ENCODE assay signal across 2 cellular contexts in the genomic region with DNA sequence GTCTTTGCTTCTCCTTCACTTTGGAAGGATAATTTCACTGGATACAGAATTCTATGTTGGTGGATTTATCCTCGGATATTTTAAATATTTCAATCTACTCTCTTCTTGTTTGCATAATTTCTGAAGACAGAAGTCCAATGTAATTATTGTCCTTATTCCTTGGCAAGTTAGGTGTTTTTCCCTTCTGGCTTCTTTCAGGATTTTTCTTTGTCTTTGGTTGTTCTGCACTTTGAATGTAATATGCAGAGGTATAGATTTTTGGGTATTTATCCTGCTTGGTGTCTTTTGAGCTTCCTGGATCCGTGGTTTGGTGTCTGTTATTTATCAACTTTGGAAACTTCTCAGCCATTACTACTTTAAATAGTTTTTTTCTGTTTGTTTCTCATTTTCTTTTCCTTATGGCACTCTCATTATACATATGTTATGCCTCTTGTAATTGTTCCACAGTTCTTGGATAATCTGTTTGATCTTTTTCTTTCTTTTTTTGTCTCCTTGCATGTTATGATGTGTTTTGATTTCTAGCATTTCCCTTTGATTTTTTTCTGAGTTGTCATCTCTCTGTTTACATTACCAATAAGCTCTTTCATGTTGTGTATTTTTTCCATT.
TF ChIP-seq lines count a peak whose summit lies in the region.

No MANE protein-coding gene starts in this region.

TF ChIP-seq in HEK293, 187 proteins besides CTCF, POLR2A, EP300 and RAD21 (continued from another document and continues in another):
- TF ChIP-seq, protein P1, sequence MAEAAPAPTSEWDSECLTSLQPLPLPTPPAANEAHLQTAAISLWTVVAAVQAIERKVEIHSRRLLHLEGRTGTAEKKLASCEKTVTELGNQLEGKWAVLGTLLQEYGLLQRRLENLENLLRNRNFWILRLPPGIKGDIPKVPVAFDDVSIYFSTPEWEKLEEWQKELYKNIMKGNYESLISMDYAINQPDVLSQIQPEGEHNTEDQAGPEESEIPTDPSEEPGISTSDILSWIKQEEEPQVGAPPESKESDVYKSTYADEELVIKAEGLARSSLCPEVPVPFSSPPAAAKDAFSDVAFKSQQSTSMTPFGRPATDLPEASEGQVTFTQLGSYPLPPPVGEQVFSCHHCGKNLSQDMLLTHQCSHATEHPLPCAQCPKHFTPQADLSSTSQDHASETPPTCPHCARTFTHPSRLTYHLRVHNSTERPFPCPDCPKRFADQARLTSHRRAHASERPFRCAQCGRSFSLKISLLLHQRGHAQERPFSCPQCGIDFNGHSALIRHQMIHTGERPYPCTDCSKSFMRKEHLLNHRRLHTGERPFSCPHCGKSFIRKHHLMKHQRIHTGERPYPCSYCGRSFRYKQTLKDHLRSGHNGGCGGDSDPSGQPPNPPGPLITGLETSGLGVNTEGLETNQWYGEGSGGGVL (tag by site-specific recombination; IDR thresholded peaks at IDR 0.05) = no peak
- TF ChIP-seq ZNF624 (tag by site-specific recombination; IDR thresholded peaks at IDR 0.05) (no peak), ZNF23 (tag by site-specific recombination; IDR thresholded peaks at IDR 0.05; ENCODE audit: borderline replicate concordance) (no peak), ZNF362 (tag by site-specific recombination; IDR thresholded peaks at IDR 0.05) (no peak), ZNF560 (tag by site-specific recombination; IDR thresholded peaks at IDR 0.05; ENCODE audit: borderline replicate concordance) (no peak), ZBTB1 (tag by site-specific recombination; IDR thresholded peaks at IDR 0.05) (no peak), RBAK (tag by site-specific recombination; IDR thresholded peaks at IDR 0.05) (no peak), MZF1 (tag by site-specific recombination; IDR thresholded peaks at IDR 0.05; ENCODE audit: borderline replicate concordance) (0 out of 2 replicates have a peak, but pooled peaks have one; percentile 40), ZNF112 (tag by site-specific recombination; IDR thresholded peaks at IDR 0.05) (no peak), ZNF404 (tag by site-specific recombination; IDR thresholded peaks at IDR 0.05) (no peak), ZNF654 (tag by site-specific recombination; IDR thresholded peaks at IDR 0.05; ENCODE audit: low read depth) (no peak), ZNF366 (tag by site-specific recombination; conservative IDR thresholded peaks at IDR 0.05) (no peak), ZNF169 (tag by site-specific recombination; IDR thresholded peaks at IDR 0.05) (no peak), GFI1B (tag by site-specific recombination; IDR thresholded peaks at IDR 0.05) (no peak), TRIM28 (IDR thresholded peaks at IDR 0.05; ENCODE audit: borderline replicate concordance, low read length) (peak; percentile 76; the same call in 1 of the 2 replicates), ZNF26 (tag by site-specific recombination; IDR thresholded peaks at IDR 0.05) (no peak), SETDB1 (IDR thresholded peaks at IDR 0.05; ENCODE audit: insufficient read length, low read length) (peak; percentile 94), ZNF292 (tag by site-specific recombination; IDR thresholded peaks at IDR 0.05; ENCODE audit: borderline replicate concordance, low read depth) (no peak), ZNF629 (tag by site-specific recombination; IDR thresholded peaks at IDR 0.05) (no peak)
- TF ChIP-seq, protein P2, sequence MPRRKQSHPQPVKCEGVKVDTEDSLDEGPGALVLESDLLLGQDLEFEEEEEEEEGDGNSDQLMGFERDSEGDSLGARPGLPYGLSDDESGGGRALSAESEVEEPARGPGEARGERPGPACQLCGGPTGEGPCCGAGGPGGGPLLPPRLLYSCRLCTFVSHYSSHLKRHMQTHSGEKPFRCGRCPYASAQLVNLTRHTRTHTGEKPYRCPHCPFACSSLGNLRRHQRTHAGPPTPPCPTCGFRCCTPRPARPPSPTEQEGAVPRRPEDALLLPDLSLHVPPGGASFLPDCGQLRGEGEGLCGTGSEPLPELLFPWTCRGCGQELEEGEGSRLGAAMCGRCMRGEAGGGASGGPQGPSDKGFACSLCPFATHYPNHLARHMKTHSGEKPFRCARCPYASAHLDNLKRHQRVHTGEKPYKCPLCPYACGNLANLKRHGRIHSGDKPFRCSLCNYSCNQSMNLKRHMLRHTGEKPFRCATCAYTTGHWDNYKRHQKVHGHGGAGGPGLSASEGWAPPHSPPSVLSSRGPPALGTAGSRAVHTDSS (tag by site-specific recombination; IDR thresholded peaks at IDR 0.05) = no peak
- TF ChIP-seq, protein P3, sequence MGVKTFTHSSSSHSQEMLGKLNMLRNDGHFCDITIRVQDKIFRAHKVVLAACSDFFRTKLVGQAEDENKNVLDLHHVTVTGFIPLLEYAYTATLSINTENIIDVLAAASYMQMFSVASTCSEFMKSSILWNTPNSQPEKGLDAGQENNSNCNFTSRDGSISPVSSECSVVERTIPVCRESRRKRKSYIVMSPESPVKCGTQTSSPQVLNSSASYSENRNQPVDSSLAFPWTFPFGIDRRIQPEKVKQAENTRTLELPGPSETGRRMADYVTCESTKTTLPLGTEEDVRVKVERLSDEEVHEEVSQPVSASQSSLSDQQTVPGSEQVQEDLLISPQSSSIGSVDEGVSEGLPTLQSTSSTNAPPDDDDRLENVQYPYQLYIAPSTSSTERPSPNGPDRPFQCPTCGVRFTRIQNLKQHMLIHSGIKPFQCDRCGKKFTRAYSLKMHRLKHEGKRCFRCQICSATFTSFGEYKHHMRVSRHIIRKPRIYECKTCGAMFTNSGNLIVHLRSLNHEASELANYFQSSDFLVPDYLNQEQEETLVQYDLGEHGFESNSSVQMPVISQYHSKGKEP (tag by site-specific recombination; IDR thresholded peaks at IDR 0.05) = no peak

TF ChIP-seq in K562, 482 proteins besides CTCF, POLR2A, EP300 and RAD21 (continued from another document):
- TF ChIP-seq, protein P4, sequence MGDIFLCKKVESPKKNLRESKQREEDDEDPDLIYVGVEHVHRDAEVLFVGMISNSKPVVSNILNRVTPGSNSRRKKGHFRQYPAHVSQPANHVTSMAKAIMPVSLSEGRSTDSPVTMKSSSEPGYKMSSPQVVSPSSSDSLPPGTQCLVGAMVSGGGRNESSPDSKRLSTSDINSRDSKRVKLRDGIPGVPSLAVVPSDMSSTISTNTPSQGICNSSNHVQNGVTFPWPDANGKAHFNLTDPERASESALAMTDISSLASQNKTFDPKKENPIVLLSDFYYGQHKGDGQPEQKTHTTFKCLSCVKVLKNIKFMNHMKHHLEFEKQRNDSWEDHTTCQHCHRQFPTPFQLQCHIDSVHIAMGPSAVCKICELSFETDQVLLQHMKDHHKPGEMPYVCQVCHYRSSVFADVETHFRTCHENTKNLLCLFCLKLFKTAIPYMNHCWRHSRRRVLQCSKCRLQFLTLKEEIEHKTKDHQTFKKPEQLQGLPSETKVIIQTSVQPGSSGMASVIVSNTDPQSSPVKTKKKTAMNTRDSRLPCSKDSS (IDR thresholded peaks at IDR 0.05; ENCODE audit: low read depth, partially characterized antibody) = peak; percentile 50
- no peak for TF ChIP-seq NUFIP1 (IDR thresholded peaks at IDR 0.05; ENCODE audit: partially characterized antibody)
- no peak for TF ChIP-seq MAFK (IDR thresholded peaks at IDR 0.05; ENCODE audit: low read length)
- TF ChIP-seq, protein P5, sequence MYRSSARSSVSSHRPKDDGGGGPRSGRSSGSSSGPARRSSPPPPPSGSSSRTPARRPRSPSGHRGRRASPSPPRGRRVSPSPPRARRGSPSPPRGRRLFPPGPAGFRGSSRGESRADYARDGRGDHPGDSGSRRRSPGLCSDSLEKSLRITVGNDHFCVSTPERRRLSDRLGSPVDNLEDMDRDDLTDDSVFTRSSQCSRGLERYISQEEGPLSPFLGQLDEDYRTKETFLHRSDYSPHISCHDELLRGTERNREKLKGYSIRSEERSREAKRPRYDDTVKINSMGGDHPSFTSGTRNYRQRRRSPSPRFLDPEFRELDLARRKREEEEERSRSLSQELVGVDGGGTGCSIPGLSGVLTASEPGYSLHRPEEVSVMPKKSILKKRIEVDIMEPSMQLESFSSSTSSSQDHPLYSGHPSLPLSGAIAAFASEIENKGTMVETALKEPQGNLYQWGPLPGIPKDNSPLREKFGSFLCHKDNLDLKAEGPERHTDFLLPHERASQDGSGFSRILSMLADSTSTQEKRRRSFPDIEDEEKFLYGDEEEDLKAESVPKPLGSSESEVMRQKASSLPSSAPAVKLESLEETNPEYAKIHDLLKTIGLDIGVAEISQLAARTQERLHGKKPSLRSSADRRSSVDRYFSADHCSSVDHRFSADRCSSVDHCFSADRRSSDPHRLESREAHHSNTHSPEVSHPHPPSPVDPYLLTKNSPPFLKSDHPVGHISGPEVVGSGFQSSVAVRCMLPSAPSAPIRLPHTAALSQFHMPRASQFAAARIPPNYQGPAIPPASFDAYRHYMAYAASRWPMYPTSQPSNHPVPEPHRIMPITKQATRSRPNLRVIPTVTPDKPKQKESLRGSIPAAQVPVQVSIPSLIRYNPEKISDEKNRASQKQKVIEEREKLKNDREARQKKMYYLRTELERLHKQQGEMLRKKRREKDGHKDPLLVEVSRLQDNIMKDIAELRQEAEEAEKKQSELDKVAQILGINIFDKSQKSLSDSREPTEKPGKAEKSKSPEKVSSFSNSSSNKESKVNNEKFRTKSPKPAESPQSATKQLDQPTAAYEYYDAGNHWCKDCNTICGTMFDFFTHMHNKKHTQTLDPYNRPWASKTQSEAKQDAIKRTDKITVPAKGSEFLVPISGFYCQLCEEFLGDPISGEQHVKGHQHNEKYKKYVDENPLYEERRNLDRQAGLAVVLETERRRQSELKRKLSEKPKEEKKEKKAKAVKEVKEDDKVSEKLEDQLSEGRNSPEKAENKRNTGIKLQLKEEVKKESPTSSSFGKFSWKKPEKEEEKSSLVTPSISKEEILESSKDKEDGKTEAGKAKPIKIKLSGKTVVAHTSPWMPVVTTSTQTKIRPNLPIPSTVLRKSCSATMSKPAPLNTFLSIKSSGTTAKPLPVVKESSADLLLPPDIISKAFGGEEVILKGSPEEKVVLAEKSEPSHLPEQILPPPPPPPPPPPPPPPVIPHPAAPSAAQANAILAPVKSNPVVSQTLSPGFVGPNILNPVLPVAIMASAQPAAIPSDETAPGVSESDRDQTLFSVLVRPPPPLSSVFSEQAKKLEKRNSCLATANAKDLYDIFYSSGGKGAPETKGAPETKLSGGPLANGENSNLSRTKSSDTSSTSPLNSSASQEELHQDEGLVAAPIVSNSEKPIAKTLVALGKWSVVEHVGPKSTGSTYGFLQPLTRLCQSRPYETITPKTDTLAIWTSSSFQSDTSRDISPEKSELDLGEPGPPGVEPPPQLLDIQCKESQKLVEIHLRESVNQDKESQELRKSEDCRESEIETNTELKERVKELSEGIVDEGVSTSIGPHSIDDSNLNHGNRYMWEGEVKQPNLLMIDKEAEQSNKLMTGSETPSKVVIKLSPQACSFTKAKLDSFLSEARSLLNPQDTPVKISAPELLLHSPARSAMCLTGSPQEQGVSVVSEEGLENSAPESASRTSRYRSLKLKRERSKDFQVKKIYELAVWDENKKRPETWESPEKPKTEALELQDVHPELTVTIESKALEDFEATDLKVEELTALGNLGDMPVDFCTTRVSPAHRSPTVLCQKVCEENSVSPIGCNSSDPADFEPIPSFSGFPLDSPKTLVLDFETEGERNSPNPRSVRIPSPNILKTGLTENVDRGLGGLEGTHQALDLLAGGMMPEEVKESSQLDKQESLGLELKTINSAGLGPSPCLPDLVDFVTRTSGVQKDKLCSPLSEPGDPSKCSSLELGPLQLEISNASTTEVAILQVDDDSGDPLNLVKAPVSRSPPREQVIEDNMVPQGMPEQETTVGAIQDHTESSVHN (IDR thresholded peaks at IDR 0.05; ENCODE audit: borderline replicate concordance in 1 of 2, low read depth in 1 of 2) = no peak
